Comparison of ENCODE assay signal across 1 cellular context in genomic region chr19:40662925-40663711, GRCh38.
TF ChIP-seq lines count a peak whose summit lies in the region.

No MANE protein-coding gene starts in this region.

TF ChIP-seq in HepG2, 621 proteins besides CTCF, POLR2A, EP300 and RAD21 (continued from another document and continues in another):
- TF ChIP-seq ZNF580 (CRISPR knock-in tag; IDR thresholded peaks at IDR 0.05; ENCODE audit: borderline replicate concordance, low read depth) (peak; percentile 62; the same call in 1 of the 2 replicates), RFX3 (CRISPR knock-in tag; IDR thresholded peaks at IDR 0.05) (no peak), CAMTA2 (CRISPR knock-in tag; IDR thresholded peaks at IDR 0.05; ENCODE audit: borderline replicate concordance) (no peak), MEIS2 (CRISPR knock-in tag; IDR thresholded peaks at IDR 0.05) (peak; percentile 63; the same call in 1 of the 2 replicates), MXD3 (CRISPR knock-in tag; IDR thresholded peaks at IDR 0.05) (peak; percentile 95), ZBTB14 (CRISPR knock-in tag; IDR thresholded peaks at IDR 0.05) (peak; percentile 70), LBX2 (CRISPR knock-in tag; IDR thresholded peaks at IDR 0.05; ENCODE audit: borderline replicate concordance) (peak; percentile 69; the same call in 1 of the 2 replicates), NONO (IDR thresholded peaks at IDR 0.05) (no peak), NONO (CRISPR knock-in tag; conservative IDR thresholded peaks at IDR 0.05) (peak; percentile 81), KLF6 (CRISPR knock-in tag; IDR thresholded peaks at IDR 0.05) (peak; percentile 52; the same call in 1 of the 2 replicates), ZFP37 (CRISPR knock-in tag; IDR thresholded peaks at IDR 0.05; ENCODE audit: borderline replicate concordance) (peak; percentile 38; the same call in 1 of the 2 replicates), ZNF512 (CRISPR knock-in tag; IDR thresholded peaks at IDR 0.05) (no peak), ZBTB33 (CRISPR knock-in tag; IDR thresholded peaks at IDR 0.05) (peak; percentile 60), KMT2A (CRISPR knock-in tag; IDR thresholded peaks at IDR 0.05) (peak; percentile 59; the same call in 1 of the 2 replicates), RFXAP (CRISPR knock-in tag; IDR thresholded peaks at IDR 0.05; ENCODE audit: borderline replicate concordance) (peak; percentile 85; the same call in 1 of the 2 replicates), MAFK (conservative IDR thresholded peaks at IDR 0.05 in 1 of 2, IDR thresholded peaks at IDR 0.05 in 1 of 2; ENCODE audit: low read length in 2 of 2) (no peak), GABPA (IDR thresholded peaks at IDR 0.05; ENCODE audit: low read depth, low read length) (no peak), GABPA (CRISPR knock-in tag; IDR thresholded peaks at IDR 0.05; ENCODE audit: low read depth) (no peak), ZNF556 (CRISPR knock-in tag; IDR thresholded peaks at IDR 0.05; ENCODE audit: borderline replicate concordance) (no peak), ZNF136 (CRISPR knock-in tag; IDR thresholded peaks at IDR 0.05; ENCODE audit: low read depth) (no peak), GTF2F1 (IDR thresholded peaks at IDR 0.05; ENCODE audit: low read length) (no peak), KLF9 (CRISPR knock-in tag; IDR thresholded peaks at IDR 0.05; ENCODE audit: low read depth) (peak; percentile 48; the same call in 1 of the 2 replicates), ZNF430 (CRISPR knock-in tag; IDR thresholded peaks at IDR 0.05) (0 out of 2 replicates have a peak, but pooled peaks have one; percentile 72), E2F1 (CRISPR knock-in tag; IDR thresholded peaks at IDR 0.05) (peak; percentile 46; the same call in 1 of the 2 replicates), ZNF839 (CRISPR knock-in tag; IDR thresholded peaks at IDR 0.05; ENCODE audit: borderline replicate concordance) (0 out of 2 replicates have a peak, but pooled peaks have one; percentile 72), ZNF552 (CRISPR knock-in tag; IDR thresholded peaks at IDR 0.05; ENCODE audit: borderline replicate concordance) (peak; percentile 40; the same call in 1 of the 2 replicates), ZBED4 (CRISPR knock-in tag; IDR thresholded peaks at IDR 0.05; ENCODE audit: borderline replicate concordance) (0 out of 2 replicates have a peak, but pooled peaks have one; percentile 19), YEATS4 (CRISPR knock-in tag; IDR thresholded peaks at IDR 0.05; ENCODE audit: borderline replicate concordance) (peak; percentile 98), THAP8 (CRISPR knock-in tag; IDR thresholded peaks at IDR 0.05; ENCODE audit: borderline replicate concordance) (0 out of 2 replicates have a peak, but pooled peaks have one; percentile 48), HNRNPLL (IDR thresholded peaks at IDR 0.05; ENCODE audit: low read depth, low read length, poor library complexity, severe bottlenecking) (peak; percentile 58), NR1H2 (CRISPR knock-in tag; IDR thresholded peaks at IDR 0.05; ENCODE audit: borderline replicate concordance, low read depth) (0 out of 2 replicates have a peak, but pooled peaks have one; percentile 38), ZFP36L1 (CRISPR knock-in tag; IDR thresholded peaks at IDR 0.05) (0 out of 2 replicates have a peak, but pooled peaks have one; percentile 56), ATF4 (CRISPR knock-in tag; IDR thresholded peaks at IDR 0.05) (peak in 1 of 2 experiments; percentile 74; a peak in 2 of 4 replicates), ZFP36L2 (CRISPR knock-in tag; IDR thresholded peaks at IDR 0.05) (no peak), ZBTB25 (CRISPR knock-in tag; IDR thresholded peaks at IDR 0.05) (0 out of 2 replicates have a peak, but pooled peaks have one; percentile 40), ZNF432 (CRISPR knock-in tag; IDR thresholded peaks at IDR 0.05; ENCODE audit: borderline replicate concordance) (no peak), TBP (CRISPR knock-in tag; IDR thresholded peaks at IDR 0.05) (peak; percentile 85; the same call in 1 of the 2 replicates), HDAC1 (CRISPR knock-in tag; IDR thresholded peaks at IDR 0.05) (peak; percentile 97), ZNF644 (CRISPR knock-in tag; IDR thresholded peaks at IDR 0.05; ENCODE audit: low read depth) (no peak), ZNF44 (CRISPR knock-in tag; IDR thresholded peaks at IDR 0.05) (0 out of 2 replicates have a peak, but pooled peaks have one; percentile 57), POLR2AphosphoS2 (IDR thresholded peaks at IDR 0.05; ENCODE audit: low read depth, low read length) (no peak), PHF20 (CRISPR knock-in tag; IDR thresholded peaks at IDR 0.05) (no peak), ZSCAN9 (CRISPR knock-in tag; IDR thresholded peaks at IDR 0.05; ENCODE audit: borderline replicate concordance) (peak; percentile 52; the same call in 1 of the 2 replicates), ARHGAP35 (CRISPR knock-in tag; IDR thresholded peaks at IDR 0.05; ENCODE audit: borderline replicate concordance) (peak; percentile 85; the same call in 1 of the 2 replicates), MNT (IDR thresholded peaks at IDR 0.05) (peak; percentile 89), ZNF816 (CRISPR knock-in tag; IDR thresholded peaks at IDR 0.05; ENCODE audit: borderline replicate concordance) (0 out of 2 replicates have a peak, but pooled peaks have one; percentile 56)
